In the genomic region with DNA sequence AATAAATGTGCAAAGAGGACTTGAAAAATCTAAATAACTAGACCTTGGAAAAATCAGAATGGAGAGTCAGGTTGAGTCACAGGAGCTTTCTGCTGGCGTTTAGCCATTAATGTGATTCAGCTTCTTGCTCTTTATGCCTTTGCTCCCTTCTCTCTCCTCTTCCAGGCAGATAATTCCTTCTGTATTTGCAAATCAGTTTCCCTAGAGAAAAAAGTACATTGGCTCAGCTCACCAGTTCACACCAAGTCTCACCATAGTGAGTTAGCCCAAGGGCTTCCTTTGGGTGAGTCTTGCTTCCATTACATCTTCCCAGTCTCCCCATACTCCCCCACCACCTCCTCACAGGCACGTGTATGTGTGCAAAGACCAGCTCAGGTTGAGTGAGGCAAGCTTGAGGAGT, we compare ENCODE assay signal across 15 cellular contexts.
DNase-seq lines count a peak whose midpoint lies in the region; ATAC-seq, FAIRE-seq and TF ChIP-seq lines count a peak whose summit lies in the region.
"Had no signal": no experiment of that assay in that cellular context is flagged by ENCODE, and none has a peak within 500 bp of the region (broad histone marks: within the 10 kb centered on the region; RNA-seq: fewer than 3 reads in every experiment).

No MANE protein-coding gene starts in this region.

- intact Hi-C loops in kidney (cut with DNase I) = no loop called here

- peaks cover 3% of the 10 kb centered on the region for H3K9me3 Mint-ChIP-seq in nephron progenitor cell

- no peak overlapping the region for H3K27ac ChIP-seq in kidney (ENCODE audit: low read depth in 2 of 2, low read length in 2 of 2)

- H3K36me3 ChIP-seq in bronchial epithelial cell (ENCODE audit: control insufficient read depth, insufficient read depth, low read length) = no peaks in the 10 kb centered on the region
- H3K36me3 ChIP-seq in kidney (ENCODE audit: control insufficient read depth in 1 of 2, insufficient read depth in 2 of 2, low read length in 2 of 2) = no peaks in the 10 kb centered on the region

- H3K27ac Mint-ChIP-seq in nephron progenitor cell = no peak overlapping the region
- H3K27ac Mint-ChIP-seq: activated CD8-positive, alpha-beta T cell treated with anti-CD3 and anti-CD28 coated beads, Interleukin-2, amount 10 ng/mL, durations not matched to agents 7 days and 5 days; activated naive CD8-positive, alpha-beta T cell; CD4-positive, CD25-positive, alpha-beta regulatory T cell; stimulated activated naive B cell treated with anti-CD40 and anti-IgM and Interleukin-4, amounts not matched to agents 10 μg/mL and 1 μg/mL and 100 μg/mL, for 72 hours had no signal

- no peaks in the 10 kb centered on the region for H3K4me1 ChIP-seq in kidney (ENCODE audit: control insufficient read depth in 1 of 2, insufficient read depth in 1 of 2, low read depth in 1 of 2, low read length in 2 of 2)

- no peaks in the 10 kb centered on the region for H3K9me3 ChIP-seq in kidney (ENCODE audit: control insufficient read depth in 1 of 2, low read length in 2 of 2)

- no peak for TF ChIP-seq CTCF in AG09309 (IDR thresholded peaks at IDR 0.05; ENCODE audit: control insufficient read depth, insufficient read depth, low read depth, low read length, missing control alignments)
- no peak for TF ChIP-seq CTCF in bronchial epithelial cell (IDR thresholded peaks at IDR 0.05; ENCODE audit: insufficient read depth, low read length, severe bottlenecking)
- no peak for TF ChIP-seq CTCF in kidney (IDR thresholded peaks at IDR 0.05; ENCODE audit: borderline replicate concordance, extremely low read depth, insufficient read depth)
- no peak for TF ChIP-seq CTCF in nephron progenitor cell (IDR thresholded peaks at IDR 0.05)

- H3K4me3 ChIP-seq in AG09309 (ENCODE audit: control insufficient read depth, low read depth, low read length) (no peak overlapping the region), bronchial epithelial cell (ENCODE audit: low read depth, low read length) (no peak overlapping the region), kidney (ENCODE audit: low read length in 2 of 2) (no peak overlapping the region)

- no peak overlapping the region for H3K4me3 Mint-ChIP-seq in nephron progenitor cell
- H3K4me3 Mint-ChIP-seq: activated CD8-positive, alpha-beta T cell treated with anti-CD3 and anti-CD28 coated beads, Interleukin-2, amount 10 ng/mL, durations not matched to agents 7 days and 5 days; activated naive CD8-positive, alpha-beta T cell; CD4-positive, CD25-positive, alpha-beta regulatory T cell; stimulated activated naive B cell treated with anti-CD40 and anti-IgM and Interleukin-4, amounts not matched to agents 10 μg/mL and 1 μg/mL and 100 μg/mL, for 72 hours had no signal

- H3K27me3 Mint-ChIP-seq in nephron progenitor cell (ENCODE audit: low read depth, poor library complexity) = peaks cover 48% of the 10 kb centered on the region

- H3K27me3 ChIP-seq in bronchial epithelial cell (ENCODE audit: control insufficient read depth, insufficient read depth, low read length) = no peaks in the 10 kb centered on the region

- no peaks in the 10 kb centered on the region for H3K36me3 Mint-ChIP-seq in nephron progenitor cell (ENCODE audit: low read depth)
- H3K36me3 Mint-ChIP-seq: activated naive CD8-positive, alpha-beta T cell; CD4-positive, CD25-positive, alpha-beta regulatory T cell; stimulated activated naive B cell treated with anti-CD40 and anti-IgM and Interleukin-4, amounts not matched to agents 10 μg/mL and 1 μg/mL and 100 μg/mL, for 72 hours had no signal

- no peak for ATAC-seq in GM19328 (IDR thresholded peaks at IDR 0.05; ENCODE audit: unreplicated experiment)
- ATAC-seq: activated CD8-positive, alpha-beta T cell treated with anti-CD3 and anti-CD28 coated beads, Interleukin-2, amount 10 ng/mL, durations not matched to agents 7 days and 5 days; stimulated activated naive B cell treated with anti-CD40 and anti-IgM and Interleukin-4, amounts not matched to agents 10 μg/mL and 1 μg/mL and 100 μg/mL, for 72 hours had no signal

- peak; percentile 79 for DNase-seq in AG09309 (ENCODE audit: low read depth)
- DNase-seq in LHCN-M2 (ENCODE audit: low read depth) = peak; percentile 89
- DNase-seq in bronchial epithelial cell (ENCODE audit: low read depth) = peak; percentile 91
- DNase-seq in kidney tubule cell (ENCODE audit: low spot score) = peak; percentile 80
- no peak for DNase-seq in kidney
- DNase-seq in GF-D8 (lab: John Stamatoyannopoulos, UW) = no peak
- no peak for DNase-seq in nephron progenitor cell
- DNase-seq: activated CD8-positive, alpha-beta T cell treated with anti-CD3 and anti-CD28 coated beads, Interleukin-2, amount 10 ng/mL, durations not matched to agents 7 days and 5 days; CD4-positive, CD25-positive, alpha-beta regulatory T cell; left cardiac atrium; NCI-H1092 treated with DMSO at 0.1 percent for 48 hours; NCI-H82; stimulated activated naive B cell treated with anti-CD40 and anti-IgM and Interleukin-4, amounts not matched to agents 10 μg/mL and 1 μg/mL and 100 μg/mL, for 72 hours had no signal

- no peak for FAIRE-seq in bronchial epithelial cell (lab: Jason Lieb, UNC)
- FAIRE-seq in kidney (lab: Jason Lieb, UNC) = no peak

- no peak overlapping the region for H3K9ac ChIP-seq in kidney (ENCODE audit: low read length in 2 of 2)

- no peaks in the 10 kb centered on the region for H3K4me1 Mint-ChIP-seq in nephron progenitor cell

Comparison
In these comparisons a context has a peak if more than half of its experiments do, and no peak if none do; other contexts are left out.
1. DNase-seq: peak in AG09309 (single experiment), LHCN-M2 (single experiment), bronchial epithelial cell (single experiment) and kidney tubule cell (single experiment); none in kidney (single experiment), GF-D8 (single experiment) and nephron progenitor cell (single experiment).